ENCODE assay signal across 1 cellular context in genomic region chr6:41732149-41732548, GRCh38.
TF ChIP-seq lines count a peak whose summit lies in the region.

No MANE protein-coding gene starts in this region.

TF ChIP-seq in HepG2, 621 proteins besides CTCF, POLR2A, EP300 and RAD21:
- TF ChIP-seq ZNF335 (CRISPR knock-in tag; IDR thresholded peaks at IDR 0.05), result no peak
- TF ChIP-seq TOE1 (CRISPR knock-in tag; IDR thresholded peaks at IDR 0.05), result no peak
- TF ChIP-seq ZNF768 (CRISPR knock-in tag; IDR thresholded peaks at IDR 0.05), result peak; percentile 78; the same call in 1 of the 2 replicates
- no peak for TF ChIP-seq CENPT (CRISPR knock-in tag; IDR thresholded peaks at IDR 0.05; ENCODE audit: low read depth)
- TF ChIP-seq ZBTB21 (CRISPR knock-in tag; IDR thresholded peaks at IDR 0.05), result no peak
- no peak for TF ChIP-seq ZNF572 (CRISPR knock-in tag; IDR thresholded peaks at IDR 0.05)
- TF ChIP-seq ZIK1 (CRISPR knock-in tag; IDR thresholded peaks at IDR 0.05; ENCODE audit: borderline replicate concordance, low read depth), result no peak
